Comparison of ENCODE assay signal across 13 cellular contexts in genomic region chr5:124740991-124741583, GRCh38. TPM values are rescaled to one million over a fixed set of nuclear protein-coding genes. Genes with fewer than 3 reads are reported as not detected.
DNase-seq lines count a peak whose midpoint lies in the region; ATAC-seq, FAIRE-seq and TF ChIP-seq lines count a peak whose summit lies in the region.
"Had no signal": no experiment of that assay in that cellular context is flagged by ENCODE, and none has a peak within 500 bp of the region (broad histone marks: within the 10 kb centered on the region; RNA-seq: fewer than 3 reads in every experiment).

No MANE protein-coding gene starts in this region.

- intact Hi-C loops in GM12878 (cut with micrococcal nuclease; ENCODE audit: unreplicated experiment) = loop anchor here (2.0 to 10.0 kb wide), 4 partner anchors 90 to 1066 kb away; no protein-coding TSS in a partner anchor
- intact Hi-C loops in vagina (cut with DNase I) = no loop called here

- H2AFZ ChIP-seq in GM12878 (ENCODE audit: control insufficient read depth, low read depth, low read length) = no peak overlapping the region

- peaks cover 98% of the 10 kb centered on the region for H3K79me2 ChIP-seq in GM12878 (ENCODE audit: control insufficient read depth, insufficient read depth, low read length)

- in situ Hi-C loops in GM12878 (cut with MboI) = no loop called here

- H3K9me3 ChIP-seq in HUES64 (ENCODE audit: insufficient read depth, low read depth, low read length) (no peaks in the 10 kb centered on the region), GM12878 (replicated peaks; ENCODE audit: control insufficient read depth, insufficient read depth, low read length) (no peaks in the 10 kb centered on the region), vagina (no peaks in the 10 kb centered on the region)

- H3K9ac ChIP-seq in HUES64 (ENCODE audit: low read depth, low read length) (no peak overlapping the region), GM12878 (ENCODE audit: control insufficient read depth, insufficient read depth, low read length) (no peak overlapping the region; the same call in 1 of the 2 replicates)

- H3K27ac ChIP-seq in HUES64 (ENCODE audit: low read depth, low read length) = no peak overlapping the region
- peak overlapping the region; percentile 67; the same call in 1 of the 2 replicates for H3K27ac ChIP-seq in GM12878 (ENCODE audit: control insufficient read depth, insufficient read depth)
- H3K27ac ChIP-seq in layer of hippocampus (ENCODE audit: low read depth, low read length) = peak overlapping the region; percentile 7
- H3K27ac ChIP-seq in vagina = no peak overlapping the region

- TF ChIP-seq CTCF in AG10803 (conservative IDR thresholded peaks at IDR 0.05; ENCODE audit: low read length) = no peak
- no peak for TF ChIP-seq CTCF in GM12878 (IDR thresholded peaks at IDR 0.05 in 2 of 3, conservative IDR thresholded peaks at IDR 0.05 in 1 of 3; ENCODE audit: control insufficient read depth in 2 of 3, extremely low read depth in 1 of 3, insufficient read depth in 1 of 3, low read depth in 3 of 3, low read length in 3 of 3)
- TF ChIP-seq CTCF in vagina (IDR thresholded peaks at IDR 0.05) = no peak

- TF ChIP-seq RAD21 in GM12878 (IDR thresholded peaks at IDR 0.05; ENCODE audit: insufficient read depth, low read depth, low read length) = no peak

- peak; percentile 87 for DNase-seq in AG10803 (ENCODE audit: low read depth)
- DNase-seq in GM12878 (ENCODE audit: low read depth, low spot score) = no peak
- no peak for DNase-seq in vagina (ENCODE audit: extremely low spot score in 2 of 2)
- DNase-seq in cortex of kidney (lab: John Stamatoyannopoulos, UW) = no peak
- DNase-seq: activated naive CD8-positive, alpha-beta T cell treated with anti-CD3 and anti-CD28 coated beads, Interleukin-2, amount 50 U/mL, for 24 hours; COR-L47; immature natural killer cell; NCI-H2029 treated with DMSO at 0.1 percent for 48 hours; trophoblast cell had no signal

- CTCF ChIA-PET in GM12878 (lab: Yijun Ruan, JAX) = interaction anchor here (0.6 to 1.1 kb wide), 3 partner anchors 12 to 21 kb away, joined by 3 read pairs; no protein-coding TSS in a partner anchor

- peak overlapping the region; percentile 88 for H3K4me2 ChIP-seq in GM12878 (ENCODE audit: control insufficient read depth, insufficient read depth)

- H3K4me3 ChIP-seq in AG10803 (ENCODE audit: low read length) (no peak overlapping the region), HUES64 (ENCODE audit: low read length) (peak overlapping the region; percentile 90; the same call in 1 of the 2 replicates), GM12878 (peak overlapping the region; percentile 71), vagina (no peak overlapping the region)

- ATAC-seq in GM12878 = no peak; the same call in 2 of the 3 replicates
- no peak for ATAC-seq in GM21515 (IDR thresholded peaks at IDR 0.05; ENCODE audit: unreplicated experiment)
- no peak for ATAC-seq in activated CD4-positive, CD25-positive, alpha-beta regulatory T cell treated with anti-CD3 and anti-CD28 coated beads, Interleukin-2, amount 50 U/mL, for 24 hours
- ATAC-seq: activated naive CD8-positive, alpha-beta T cell treated with anti-CD3 and anti-CD28 coated beads, Interleukin-2, amount 50 U/mL, for 24 hours had no signal

- H3K27me3 ChIP-seq in HUES64 (ENCODE audit: insufficient read depth, low read length) (no peaks in the 10 kb centered on the region; the same call in 1 of the 2 replicates), GM12878 (replicated peaks in 1 of 2; ENCODE audit: control insufficient read depth in 2 of 2, insufficient read depth in 2 of 2, low read length in 1 of 2) (0 out of 4 replicates have a peak, but pooled peaks cover 0 to 4% of the 10 kb centered on the region in 2 experiments), layer of hippocampus (ENCODE audit: control insufficient read depth, insufficient read depth, low read length) (no peaks in the 10 kb centered on the region), vagina (no peaks in the 10 kb centered on the region)

- H4K20me1 ChIP-seq in GM12878 (ENCODE audit: control insufficient read depth, insufficient read depth) = no peaks in the 10 kb centered on the region

- POLR2A ChIA-PET in GM12878 (lab: Charles Lee) = interaction anchor here (0.7 to 1.5 kb wide), 2 partner anchors 11 to 166 kb away, joined by 4 to 5 read pairs; no protein-coding TSS in a partner anchor

- H3K4me1 ChIP-seq in HUES64 (ENCODE audit: insufficient read depth, low read length) = peaks cover 77% of the 10 kb centered on the region
- H3K4me1 ChIP-seq in GM12878 (ENCODE audit: control insufficient read depth, insufficient read depth, low read length) = peaks cover 3% of the 10 kb centered on the region
- peaks cover 89% of the 10 kb centered on the region for H3K4me1 ChIP-seq in vagina

- RAD21 ChIA-PET in GM12878 (lab: Charles Lee; ENCODE audit: unreplicated experiment) = interaction anchor here (0.7 to 7.0 kb wide), 13 partner anchors 9 to 883 kb away, joined by 3 to 42 read pairs (median 3); no protein-coding TSS in a partner anchor

- peak; percentile 21 to 53; a peak in 2 of 4 replicates for TF ChIP-seq EP300 in GM12878 (IDR thresholded peaks at IDR 0.05; ENCODE audit: borderline replicate concordance in 1 of 2, control insufficient read depth in 1 of 2, low read depth in 2 of 2, low read length in 2 of 2)

- TF ChIP-seq POLR2A in GM12878 (IDR thresholded peaks at IDR 0.05; ENCODE audit: low read depth, low read length) (no peak), vagina (IDR thresholded peaks at IDR 0.05) (no peak)

- FAIRE-seq in GM12878 (lab: Jason Lieb, UNC) = peak; percentile 31

- SMC1A ChIA-PET in GM12878 (lab: Charles Lee; ENCODE audit: uncharacterized antibody, unreplicated experiment) = interaction anchor here (0.6 to 5.7 kb wide), 12 partner anchors 8 to 179 kb away, joined by 3 to 25 read pairs (median 4); no protein-coding TSS in a partner anchor

- H3K36me3 ChIP-seq in HUES64 (ENCODE audit: insufficient read depth, low read length) = no peaks in the 10 kb centered on the region
- H3K36me3 ChIP-seq in GM12878 (ENCODE audit: control insufficient read depth in 2 of 2, insufficient read depth in 2 of 2, low read length in 1 of 2) = no peaks in the 10 kb centered on the region
- H3K36me3 ChIP-seq in vagina = no peaks in the 10 kb centered on the region

- no TSS peak for BruUV-seq in GM12878 (replicated peaks; lab: Mats Ljungman, UMichigan)

- WGBS in HUES64 = 86% methylated on average over 4 of the region's 4 CpGs
- 18% methylated on average over 4 of the region's 4 CpGs for WGBS in GM12878 (ENCODE audit: insufficient coverage, insufficient replicate concordance, low lambda C conversion rate, missing lambda C conversion rate)

TF ChIP-seq in GM12878, 131 proteins besides CTCF, POLR2A, EP300 and RAD21 (continues in another document):
- TF ChIP-seq CBFB (IDR thresholded peaks at IDR 0.05; ENCODE audit: low read depth) (no peak), BRCA1 (IDR thresholded peaks at IDR 0.05; ENCODE audit: low read depth, low read length) (no peak), MLLT1 (IDR thresholded peaks at IDR 0.05) (no peak; the same call in 1 of the 2 replicates)

RNA-seq across cellular contexts. Expression of gene ZNF608, which starts 5.4 kb away (rescaled TPM):
- 30.8 TPM for polyA plus RNA-seq in HUES64 (2013, experiment 1 of 2)
- polyA plus RNA-seq in HUES64 (2013, experiment 2 of 2) = 38.7 TPM
- 55.7 and 55.8 TPM in 2 replicates for total RNA-seq in GM12878 (2013; cell fraction: nucleolus; rRNA removed)
- total RNA-seq in GM12878 (2014; rRNA removed) (0.73 and 0.76 TPM in 2 replicates), GM12878 (2014; rRNA removed; fragmentation: Illumina TruSeq; extraction: Trizol) (0.63 and 1.1 TPM in 2 replicates), GM12878 (2021) (0.77 and 0.87 TPM in 2 replicates), vagina (20.6 TPM)
- 8.3 TPM for polyA plus RNA-seq in GM12878 (2011; ENCODE audit: low read depth)
- polyA plus RNA-seq in GM12878 (2011; rRNA removed) (6.7 and 7.2 TPM in 2 replicates), GM12878 (2014; fragmentation: Illumina TruSeq; extraction: Trizol) (0.62 and 0.84 TPM in 2 replicates), GM12878 (2014; fragmentation: Nextera tagmentation; extraction: Ambion mirVana) (under 1 TPM; 0.19 to 0.31 TPM), GM12878 (2014; rRNA removed) (0.60 and 0.65 TPM in 2 replicates), GM12878 (2016; fragmentation: Nextera tagmentation; extraction: Ambion mirVana) (under 1 TPM; 0.23 to 0.37 TPM)
- polyA plus RNA-seq in GM12878 (2011; cell fraction: cytosol; rRNA removed) = 4.0 and 4.2 TPM in 2 replicates
- polyA plus RNA-seq in GM12878 (2011; cell fraction: nucleus; rRNA removed) = 7.8 and 8.9 TPM in 2 replicates
- polyA plus RNA-seq in GM12878 (2012) = 12.2 and 14.9 TPM in 2 replicates
- polyA minus RNA-seq in GM12878 (2011; rRNA and poly(A)+ RNA removed) = 7.8 and 10.2 TPM in 2 replicates
- 4.9 and 5.3 TPM in 2 replicates for polyA minus RNA-seq in GM12878 (2011; cell fraction: cytosol; rRNA and poly(A)+ RNA removed)
- 7.6 and 11.6 TPM in 2 replicates for polyA minus RNA-seq in GM12878 (2011; cell fraction: nucleus; rRNA and poly(A)+ RNA removed)
- polyA plus RNA-seq: immature natural killer cell had no signal

Comparison
In these comparisons a context has a peak if more than half of its experiments do, and no peak if none do; other contexts are left out.
1. H3K4me3 ChIP-seq: peak in HUES64 (single experiment) and GM12878 (single experiment); none in AG10803 (single experiment) and vagina (0 of 2).
2. H3K27ac ChIP-seq: peak in GM12878 (single experiment) and layer of hippocampus (single experiment); none in HUES64 (single experiment) and vagina (single experiment).